Comparison of ENCODE assay signal across 19 cellular contexts in genomic region chr11:1523077-1523476, GRCh38.
"Had no signal": no experiment of that assay in that cellular context is flagged by ENCODE, and none has a peak within 500 bp of the region (broad histone marks: within the 10 kb centered on the region; RNA-seq: fewer than 3 reads in every experiment).

No MANE protein-coding gene starts in this region.

- DNase-seq: activated CD4-positive, alpha-beta T cell treated with anti-CD3 and anti-CD28 coated beads for 36 hours; activated CD8-positive, alpha-beta memory T cell treated with anti-CD3 and anti-CD28 coated beads, Interleukin-2, amount 50 U/mL, for 48 hours; activated CD8-positive, alpha-beta T cell treated with anti-CD3 and anti-CD28 coated beads, Interleukin-2, amount 10 ng/mL, durations not matched to agents 7 days and 5 days; activated naive CD4-positive, alpha-beta T cell treated with Interleukin-2 at 50 U/mL for 16 hours; esophagus squamous epithelium; foreskin melanocyte; heart left ventricle; left ventricle myocardium inferior; mesendoderm; stimulated activated CD4-positive, alpha-beta T cell treated with anti-CD3 and anti-CD28 coated beads, Interleukin-4, amount 100 ng/mL, for 24 hours; stimulated activated naive CD8-positive, alpha-beta T cell treated with anti-CD3 and anti-CD28 coated beads, Interleukin-15, amount 100 ng/mL, for 72 hours; T-helper 9 cell had no signal

- H3K4me1 ChIP-seq: pancreas had no signal

- H3K9me3 ChIP-seq: esophagus squamous epithelium, heart left ventricle, left ventricle myocardium inferior, pancreas, thoracic aorta had no signal

- H3K36me3 Mint-ChIP-seq: brain had no signal

- H3K27ac ChIP-seq: esophagus squamous epithelium, heart left ventricle, left ventricle myocardium inferior, pancreas, thoracic aorta, VCaP had no signal

- H3K27me3 ChIP-seq: esophagus squamous epithelium, heart left ventricle, pancreas had no signal

- H3K27ac Mint-ChIP-seq: activated CD4-positive, alpha-beta T cell treated with anti-CD3 and anti-CD28 coated beads for 36 hours; activated CD8-positive, alpha-beta T cell treated with anti-CD3 and anti-CD28 coated beads, Interleukin-2, amount 10 ng/mL, durations not matched to agents 7 days and 5 days had no signal

- ATAC-seq: activated CD4-positive, alpha-beta T cell treated with anti-CD3 and anti-CD28 coated beads for 36 hours; heart left ventricle; pancreas; stimulated activated naive CD8-positive, alpha-beta T cell treated with anti-CD3 and anti-CD28 coated beads, Interleukin-15, amount 100 ng/mL, for 72 hours had no signal

- H3K4me3 Mint-ChIP-seq: activated CD4-positive, alpha-beta T cell treated with anti-CD3 and anti-CD28 coated beads for 36 hours; activated CD8-positive, alpha-beta T cell treated with anti-CD3 and anti-CD28 coated beads, Interleukin-2, amount 10 ng/mL, durations not matched to agents 7 days and 5 days; brain; stimulated activated naive CD8-positive, alpha-beta T cell treated with anti-CD3 and anti-CD28 coated beads, Interleukin-15, amount 100 ng/mL, for 72 hours had no signal

- H3K36me3 ChIP-seq: left ventricle myocardium inferior, pancreas, thoracic aorta had no signal

- H3K9me3 Mint-ChIP-seq: brain; stimulated activated naive CD8-positive, alpha-beta T cell treated with anti-CD3 and anti-CD28 coated beads, Interleukin-15, amount 100 ng/mL, for 72 hours had no signal

- FAIRE-seq: endometrium, islet of Langerhans, pancreas, urothelium cell line had no signal

- H3K27me3 Mint-ChIP-seq: activated CD4-positive, alpha-beta T cell treated with anti-CD3 and anti-CD28 coated beads for 36 hours; brain; stimulated activated naive CD8-positive, alpha-beta T cell treated with anti-CD3 and anti-CD28 coated beads, Interleukin-15, amount 100 ng/mL, for 72 hours had no signal

- H3K4me3 ChIP-seq: esophagus squamous epithelium, heart left ventricle, left ventricle myocardium inferior, pancreas, thoracic aorta had no signal
